ENCODE assay signal across 1 cellular context in the genomic region with DNA sequence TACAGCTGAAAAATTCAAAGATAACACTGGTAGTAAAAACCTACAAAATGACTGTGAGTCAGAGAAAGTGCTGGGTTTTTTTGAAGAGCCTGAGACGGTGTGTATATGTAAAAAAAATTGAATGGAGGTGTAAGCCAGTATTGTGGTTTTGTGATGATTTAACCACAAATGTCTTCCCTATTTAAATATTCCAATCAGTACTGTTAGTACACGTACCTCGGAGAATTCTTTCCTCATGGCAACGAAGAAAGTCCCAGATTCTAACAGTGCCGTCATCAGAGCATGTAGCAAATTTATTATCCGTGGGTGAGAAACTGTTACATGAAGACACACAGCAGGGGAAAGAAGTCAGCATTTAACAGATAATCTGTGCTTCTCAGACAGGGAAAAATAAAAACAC.
TF ChIP-seq lines count a peak whose summit lies in the region.

No MANE protein-coding gene starts in this region.

TF ChIP-seq in SK-N-SH, 30 proteins besides CTCF, POLR2A, EP300 and RAD21:
- TF ChIP-seq MEF2A (IDR thresholded peaks at IDR 0.05; ENCODE audit: borderline replicate concordance, low read depth) (no peak), POLR2AphosphoS5 (IDR thresholded peaks at IDR 0.05; ENCODE audit: low read depth, low read length) (no peak)
